Comparison of ENCODE assay signal across 8 cellular contexts in genomic region chr17:32755045-32755805, GRCh38.
A peak's percentile ranks its signal among the peaks of the same experiment; 100 is the strongest.
DNase-seq lines count a peak whose midpoint lies in the region; ATAC-seq, FAIRE-seq and TF ChIP-seq lines count a peak whose summit lies in the region.

No MANE protein-coding gene starts in this region.

- no peak overlapping the region for H3K27ac ChIP-seq in C4-2B
- no peak overlapping the region for H3K27ac ChIP-seq in HCT116 (ENCODE audit: low read depth, low read length)
- no peak overlapping the region for H3K27ac ChIP-seq in breast epithelium
- no peak overlapping the region for H3K27ac ChIP-seq in kidney (ENCODE audit: low read depth in 2 of 2, low read length in 2 of 2)
- H3K27ac ChIP-seq in testis = no peak overlapping the region

- BruUV-seq in HCT116 (replicated peaks; lab: Mats Ljungman, UMichigan) = no TSS peak

- intact Hi-C loops in HCT116 (cut with micrococcal nuclease) = loop anchor here (1.0 to 10.0 kb wide), 4 partner anchors 79 to 500 kb away; no protein-coding TSS in a partner anchor
- intact Hi-C loops in breast epithelium (cut with DNase I; ENCODE audit: low total_unique reads) = no loop called here
- intact Hi-C loops in kidney (cut with DNase I) = loop anchor here (10.0 kb wide), 1 partner anchor 270 kb away; the partner anchor contains the start of gene CDK5R1
- intact Hi-C loops in testis (cut with DNase I; ENCODE audit: low total_unique reads) = no loop called here

- peak; percentile 84 for ATAC-seq in HCT116

- RAD21 ChIA-PET in HCT116 (lab: Charles Lee; ENCODE audit: low non-redundant PET in 1 of 2, low total read pairs in 2 of 2, uncharacterized antibody in 2 of 2, unreplicated experiment in 2 of 2) = interaction anchor here in 1 of 2 experiments (0.6 kb wide), 2 partner anchors 24 to 96 kb away, joined by 3 to 4 read pairs; no protein-coding TSS in a partner anchor

- POLR2A ChIA-PET in HCT116 (lab: Charles Lee) = no interaction called here

- H3K79me2 ChIP-seq in HCT116 (ENCODE audit: insufficient read depth, low read length) = no peaks in the 10 kb centered on the region

- H3K9me3 ChIP-seq in HCT116 (ENCODE audit: control insufficient read depth in 1 of 2, insufficient read depth in 1 of 2, low read depth in 1 of 2, low read length in 2 of 2) (no peaks in the 10 kb centered on the region), breast epithelium (no peaks in the 10 kb centered on the region), kidney (ENCODE audit: control insufficient read depth in 1 of 2, low read length in 2 of 2) (no peaks in the 10 kb centered on the region), testis (no peaks in the 10 kb centered on the region)

- no peak overlapping the region for H3K4me2 ChIP-seq in HCT116 (ENCODE audit: low read length)

- H3K27me3 ChIP-seq in HCT116 (ENCODE audit: insufficient read depth, low read length) (no peaks in the 10 kb centered on the region), breast epithelium (no peaks in the 10 kb centered on the region), testis (no peaks in the 10 kb centered on the region)

- H4K20me1 ChIP-seq in HCT116 (ENCODE audit: insufficient read depth) = no peaks in the 10 kb centered on the region

- no peak overlapping the region for H3K9ac ChIP-seq in HCT116 (ENCODE audit: low read length)
- H3K9ac ChIP-seq in kidney (ENCODE audit: low read length in 2 of 2) = no peak overlapping the region

- FAIRE-seq in kidney (lab: Jason Lieb, UNC) = peak; percentile 94

- H3K4me3 ChIP-seq in HCT116 (replicated peaks in 1 of 2; ENCODE audit: low read depth in 1 of 2, low read length in 2 of 2) (no peak overlapping the region), breast epithelium (no peak overlapping the region), kidney (ENCODE audit: low read length in 2 of 2) (no peak overlapping the region), testis (no peak overlapping the region)

- H3K4me1 ChIP-seq in HCT116 (ENCODE audit: control insufficient read depth in 1 of 2, insufficient read depth in 2 of 2, low read length in 2 of 2) = no peaks in the 10 kb centered on the region
- H3K4me1 ChIP-seq in breast epithelium = no peaks in the 10 kb centered on the region
- no peaks in the 10 kb centered on the region for H3K4me1 ChIP-seq in kidney (ENCODE audit: control insufficient read depth in 1 of 2, insufficient read depth in 1 of 2, low read depth in 1 of 2, low read length in 2 of 2)
- peaks cover 6% of the 10 kb centered on the region for H3K4me1 ChIP-seq in testis

- no peak overlapping the region for H2AFZ ChIP-seq in HCT116 (ENCODE audit: low read depth, low read length, poor library complexity, severe bottlenecking)

- peak; percentile 72 for TF ChIP-seq RAD21 in HCT116 (IDR thresholded peaks at IDR 0.05; ENCODE audit: low read depth)

- CTCF ChIA-PET in HCT116 (lab: Charles Lee) = interaction anchor here (0.6 to 3.0 kb wide), 6 partner anchors 16 to 311 kb away, joined by 3 to 29 read pairs (median 4); partner anchors contain the start of gene PSMD11

- H3K36me3 ChIP-seq in HCT116 (ENCODE audit: control insufficient read depth in 1 of 2, insufficient read depth in 2 of 2, low read length in 2 of 2) (no peaks in the 10 kb centered on the region), breast epithelium (no peaks in the 10 kb centered on the region), kidney (ENCODE audit: control insufficient read depth in 1 of 2, insufficient read depth in 2 of 2, low read length in 2 of 2) (no peaks in the 10 kb centered on the region), testis (ENCODE audit: low read depth, missing control alignments) (no peaks in the 10 kb centered on the region)

- DNase-seq in HCT116 (ENCODE audit: low read depth, low spot score) = peak; percentile 52
- peak; percentile 81 for DNase-seq in NCI-H748 (lab: John Stamatoyannopoulos, UW; ENCODE audit: unreplicated experiment)
- no peak for DNase-seq in breast epithelium (ENCODE audit: low spot score in 2 of 2)
- no peak for DNase-seq in kidney
- DNase-seq in testis = no peak
- DNase-seq in stimulated activated CD4-positive, alpha-beta T cell treated with anti-CD3 and anti-CD28 coated beads, Interleukin-4, amount 100 ng/mL, for 1 hour = no peak
- no peak for DNase-seq in OCI-M2 (lab: John Stamatoyannopoulos, UW; ENCODE audit: unreplicated experiment)

- 67 to 75% methylated on average over 7 of the region's 7 CpGs for WGBS in testis, 2 donors

- H3K9me2 ChIP-seq in HCT116 (ENCODE audit: insufficient read depth) = no peaks in the 10 kb centered on the region

- no peak for TF ChIP-seq POLR2A in HCT116 (IDR thresholded peaks at IDR 0.05; ENCODE audit: borderline replicate concordance, extremely low read depth, insufficient read depth, insufficient read length)
- TF ChIP-seq POLR2A in breast epithelium (IDR thresholded peaks at IDR 0.05) = no peak
- no peak for TF ChIP-seq POLR2A in testis (IDR thresholded peaks at IDR 0.05)

- TF ChIP-seq CTCF in C4-2B (conservative IDR thresholded peaks at IDR 0.05) (peak; percentile 79), HCT116 (IDR thresholded peaks at IDR 0.05 in 2 of 3, conservative IDR thresholded peaks at IDR 0.05 in 1 of 3; ENCODE audit: borderline replicate concordance in 1 of 3, insufficient read depth in 1 of 3, low read depth in 2 of 3, low read length in 2 of 3) (peak; percentile 42 to 66 (median 61); a peak in 5 of 6 replicates), breast epithelium (IDR thresholded peaks at IDR 0.05) (peak in 2 of 3 donors; percentile 29 to 38), kidney (IDR thresholded peaks at IDR 0.05; ENCODE audit: borderline replicate concordance, extremely low read depth, insufficient read depth) (peak; percentile 54), testis (IDR thresholded peaks at IDR 0.05) (peak; percentile 49 to 78 (median 75))

TF ChIP-seq in HCT116, 20 proteins besides CTCF, POLR2A, EP300 and RAD21 (continues in another document):
- TF ChIP-seq, protein P1, sequence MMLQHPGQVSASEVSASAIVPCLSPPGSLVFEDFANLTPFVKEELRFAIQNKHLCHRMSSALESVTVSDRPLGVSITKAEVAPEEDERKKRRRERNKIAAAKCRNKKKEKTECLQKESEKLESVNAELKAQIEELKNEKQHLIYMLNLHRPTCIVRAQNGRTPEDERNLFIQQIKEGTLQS (IDR thresholded peaks at IDR 0.05) = no peak
- TF ChIP-seq JUND (IDR thresholded peaks at IDR 0.05) = no peak
- TF ChIP-seq, protein P2, sequence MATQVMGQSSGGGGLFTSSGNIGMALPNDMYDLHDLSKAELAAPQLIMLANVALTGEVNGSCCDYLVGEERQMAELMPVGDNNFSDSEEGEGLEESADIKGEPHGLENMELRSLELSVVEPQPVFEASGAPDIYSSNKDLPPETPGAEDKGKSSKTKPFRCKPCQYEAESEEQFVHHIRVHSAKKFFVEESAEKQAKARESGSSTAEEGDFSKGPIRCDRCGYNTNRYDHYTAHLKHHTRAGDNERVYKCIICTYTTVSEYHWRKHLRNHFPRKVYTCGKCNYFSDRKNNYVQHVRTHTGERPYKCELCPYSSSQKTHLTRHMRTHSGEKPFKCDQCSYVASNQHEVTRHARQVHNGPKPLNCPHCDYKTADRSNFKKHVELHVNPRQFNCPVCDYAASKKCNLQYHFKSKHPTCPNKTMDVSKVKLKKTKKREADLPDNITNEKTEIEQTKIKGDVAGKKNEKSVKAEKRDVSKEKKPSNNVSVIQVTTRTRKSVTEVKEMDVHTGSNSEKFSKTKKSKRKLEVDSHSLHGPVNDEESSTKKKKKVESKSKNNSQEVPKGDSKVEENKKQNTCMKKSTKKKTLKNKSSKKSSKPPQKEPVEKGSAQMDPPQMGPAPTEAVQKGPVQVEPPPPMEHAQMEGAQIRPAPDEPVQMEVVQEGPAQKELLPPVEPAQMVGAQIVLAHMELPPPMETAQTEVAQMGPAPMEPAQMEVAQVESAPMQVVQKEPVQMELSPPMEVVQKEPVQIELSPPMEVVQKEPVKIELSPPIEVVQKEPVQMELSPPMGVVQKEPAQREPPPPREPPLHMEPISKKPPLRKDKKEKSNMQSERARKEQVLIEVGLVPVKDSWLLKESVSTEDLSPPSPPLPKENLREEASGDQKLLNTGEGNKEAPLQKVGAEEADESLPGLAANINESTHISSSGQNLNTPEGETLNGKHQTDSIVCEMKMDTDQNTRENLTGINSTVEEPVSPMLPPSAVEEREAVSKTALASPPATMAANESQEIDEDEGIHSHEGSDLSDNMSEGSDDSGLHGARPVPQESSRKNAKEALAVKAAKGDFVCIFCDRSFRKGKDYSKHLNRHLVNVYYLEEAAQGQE (IDR thresholded peaks at IDR 0.05; ENCODE audit: low read depth) = no peak
- no peak for TF ChIP-seq SRF (IDR thresholded peaks at IDR 0.05; ENCODE audit: low read depth)
- TF ChIP-seq EZH2 (IDR thresholded peaks at IDR 0.05) = no peak
- TF ChIP-seq, protein P3, sequence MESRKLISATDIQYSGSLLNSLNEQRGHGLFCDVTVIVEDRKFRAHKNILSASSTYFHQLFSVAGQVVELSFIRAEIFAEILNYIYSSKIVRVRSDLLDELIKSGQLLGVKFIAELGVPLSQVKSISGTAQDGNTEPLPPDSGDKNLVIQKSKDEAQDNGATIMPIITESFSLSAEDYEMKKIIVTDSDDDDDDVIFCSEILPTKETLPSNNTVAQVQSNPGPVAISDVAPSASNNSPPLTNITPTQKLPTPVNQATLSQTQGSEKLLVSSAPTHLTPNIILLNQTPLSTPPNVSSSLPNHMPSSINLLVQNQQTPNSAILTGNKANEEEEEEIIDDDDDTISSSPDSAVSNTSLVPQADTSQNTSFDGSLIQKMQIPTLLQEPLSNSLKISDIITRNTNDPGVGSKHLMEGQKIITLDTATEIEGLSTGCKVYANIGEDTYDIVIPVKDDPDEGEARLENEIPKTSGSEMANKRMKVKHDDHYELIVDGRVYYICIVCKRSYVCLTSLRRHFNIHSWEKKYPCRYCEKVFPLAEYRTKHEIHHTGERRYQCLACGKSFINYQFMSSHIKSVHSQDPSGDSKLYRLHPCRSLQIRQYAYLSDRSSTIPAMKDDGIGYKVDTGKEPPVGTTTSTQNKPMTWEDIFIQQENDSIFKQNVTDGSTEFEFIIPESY (IDR thresholded peaks at IDR 0.05; ENCODE audit: extremely low read depth, insufficient replicate concordance, low read length) = no peak
- no peak for TF ChIP-seq ZNF274 (IDR thresholded peaks at IDR 0.05; ENCODE audit: low read depth, low read length)
- TF ChIP-seq ZFX (IDR thresholded peaks at IDR 0.05) = no peak
- no peak for TF ChIP-seq EGR1 (IDR thresholded peaks at IDR 0.05; ENCODE audit: low read depth)
- TF ChIP-seq, protein P4, sequence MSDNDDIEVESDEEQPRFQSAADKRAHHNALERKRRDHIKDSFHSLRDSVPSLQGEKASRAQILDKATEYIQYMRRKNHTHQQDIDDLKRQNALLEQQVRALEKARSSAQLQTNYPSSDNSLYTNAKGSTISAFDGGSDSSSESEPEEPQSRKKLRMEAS (IDR thresholded peaks at IDR 0.05) = no peak
- no peak for TF ChIP-seq TCF7L2 (IDR thresholded peaks at IDR 0.05; ENCODE audit: borderline replicate concordance, extremely low read depth, insufficient read depth, insufficient read length)
- no peak for TF ChIP-seq CBX3 (IDR thresholded peaks at IDR 0.05; ENCODE audit: low read depth)
- TF ChIP-seq FOSL1 (IDR thresholded peaks at IDR 0.05; ENCODE audit: low read depth) = no peak
- no peak for TF ChIP-seq YY1 (IDR thresholded peaks at IDR 0.05; ENCODE audit: extremely low read depth, insufficient replicate concordance, low read depth, low read length)
- no peak for TF ChIP-seq EZH2phosphoT487 (IDR thresholded peaks at IDR 0.05; ENCODE audit: borderline replicate concordance)

Comparison
In these comparisons a context has a peak if more than half of its experiments do, and no peak if none do; other contexts are left out.
1. DNase-seq: peak in HCT116 (single experiment) and NCI-H748 (single experiment); none in breast epithelium (0 of 2), kidney (single experiment), testis (single experiment), stimulated activated CD4-positive, alpha-beta T cell treated with anti-CD3 and anti-CD28 coated beads, Interleukin-4, amount 100 ng/mL, for 1 hour (single experiment) and OCI-M2 (single experiment).
2. intact Hi-C loops: an anchor here in HCT116 (1.0 to 10.0 kb wide) and kidney (10.0 kb wide); none called in breast epithelium and testis.
3. Peak in every context shown above with its lines, with median percentiles within 50 percentile points of each other: CTCF ChIP-seq.